9 cellular contexts compared by ENCODE assay signal in the genomic region with DNA sequence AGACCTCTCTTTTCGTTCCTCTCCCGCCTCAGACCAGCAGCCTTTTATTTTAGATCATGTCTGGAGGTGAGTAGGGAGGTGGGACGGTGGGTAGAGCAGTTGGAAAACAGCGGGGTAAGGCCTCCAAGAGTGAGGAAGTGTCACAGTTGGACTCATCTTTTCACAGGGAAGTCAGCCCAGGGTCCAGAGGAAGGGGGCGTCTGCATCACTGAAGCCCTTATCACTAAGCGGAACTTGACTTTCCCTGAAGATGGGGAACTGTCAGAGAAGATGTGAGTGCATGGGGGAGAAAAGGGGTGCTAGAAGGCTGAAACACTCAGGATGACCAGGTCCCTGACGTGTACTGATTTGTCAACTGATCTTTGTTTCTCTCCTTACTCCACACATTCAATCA. TPM values are rescaled to one million over a fixed set of nuclear protein-coding genes. Genes with fewer than 3 reads are reported as not detected.
DNase-seq lines count a peak whose midpoint lies in the region; ATAC-seq, FAIRE-seq and TF ChIP-seq lines count a peak whose summit lies in the region.
"Had no signal": no experiment of that assay in that cellular context is flagged by ENCODE, and none has a peak within 500 bp of the region (broad histone marks: within the 10 kb centered on the region; RNA-seq: fewer than 3 reads in every experiment).

No MANE protein-coding gene starts in this region.

- intact Hi-C loops in CD14-positive monocyte (cut with micrococcal nuclease): no loop called here
- intact Hi-C loops in lower lobe of right lung (cut with DNase I): no loop called here

- H3K27ac ChIP-seq in brain microvascular endothelial cell (no peak overlapping the region), lower lobe of right lung (peak overlapping the region; percentile 82), urinary bladder (ENCODE audit: low read depth) (no peak overlapping the region)

- peaks cover 22 to 37% of the 10 kb centered on the region in 2 donors for H3K36me3 Mint-ChIP-seq in CD14-positive monocyte

- DNase-seq in CD14-positive monocyte (ENCODE audit: low spot score) (no peak), KBM-7 (peak; percentile 58), brain microvascular endothelial cell (no peak), lower lobe of right lung (no peak), HTR-8/SVneo (ENCODE audit: insufficient read length, low spot score) (no peak)
- DNase-seq in activated CD4-positive, CD25-positive, alpha-beta regulatory T cell (lab: John Stamatoyannopoulos, UW): no peak

- H3K4me3 ChIP-seq in brain microvascular endothelial cell (ENCODE audit: low read depth, low read length) (peak overlapping the region; percentile 95), lower lobe of right lung (peak overlapping the region; percentile 86), urinary bladder (ENCODE audit: low read depth, low read length) (peak overlapping the region; percentile 51)

- peaks cover 13% of the 10 kb centered on the region for H3K36me3 ChIP-seq in brain microvascular endothelial cell (replicated peaks)
- H3K36me3 ChIP-seq in lower lobe of right lung: peaks cover 36% of the 10 kb centered on the region
- peaks cover 3% of the 10 kb centered on the region for H3K36me3 ChIP-seq in urinary bladder (ENCODE audit: insufficient read depth)

- peaks cover 46% of the 10 kb centered on the region for H3K4me1 Mint-ChIP-seq in CD14-positive monocyte

- peaks cover 30% of the 10 kb centered on the region for H3K4me1 ChIP-seq in lower lobe of right lung
- no peaks in the 10 kb centered on the region for H3K4me1 ChIP-seq in urinary bladder (ENCODE audit: insufficient read depth)

- WGBS in urinary bladder: 8% methylated on average over 7 of the region's 7 CpGs

- TF ChIP-seq CTCF in CD14-positive monocyte (IDR thresholded peaks at IDR 0.05) (no peak), brain microvascular endothelial cell (IDR thresholded peaks at IDR 0.05; ENCODE audit: low read depth, low read length, missing control alignments) (no peak), lower lobe of right lung (IDR thresholded peaks at IDR 0.05) (no peak)

- peaks cover 0 to 1% (median 0%) of the 10 kb centered on the region in 7 donors for H3K9me3 Mint-ChIP-seq in CD14-positive monocyte

- H3K4me3 Mint-ChIP-seq in CD14-positive monocyte: peak overlapping the region; percentile 94

- H3K27me3 Mint-ChIP-seq in CD14-positive monocyte (ENCODE audit: low read depth in 3 of 3): no peaks in the 10 kb centered on the region

- no peak for FAIRE-seq in HTR-8/SVneo (lab: Jason Lieb, UNC)
- FAIRE-seq: islet of Langerhans had no signal

- ATAC-seq in lower lobe of right lung (peak; percentile 32 to 40), HG02588 (IDR thresholded peaks at IDR 0.05; ENCODE audit: unreplicated experiment) (no peak)

- peak overlapping the region; percentile 92 to 99 (median 97) for H3K27ac Mint-ChIP-seq in CD14-positive monocyte

- H3K9me3 ChIP-seq in lower lobe of right lung: no peaks in the 10 kb centered on the region

- H3K27me3 ChIP-seq in brain microvascular endothelial cell (replicated peaks) (no peaks in the 10 kb centered on the region), lower lobe of right lung (ENCODE audit: low read depth) (no peaks in the 10 kb centered on the region)

- in situ Hi-C loops in KBM-7 (cut with MboI; ENCODE audit: low pct_unique_long_range_greater_than_20kb, low sequenced_read_pairs) (loop anchor here (25.0 kb wide), 1 partner anchor 130 kb away; a partner anchor contains a TSS), brain microvascular endothelial cell (cut with HindIII; ENCODE audit: low pct_ligation_motif_present, low sequenced_read_pairs) (no loop called here)

RNA-seq across cellular contexts. Expression of a gene that starts 0.5 kb away (rescaled TPM):
- polyA plus RNA-seq in CD14-positive monocyte (under 1 TPM; 0.12 to 0.22 TPM), urinary bladder (0.30 TPM)
- total RNA-seq in lower lobe of right lung (11.6 TPM), urinary bladder (not detected)

RNA-seq across cellular contexts. Expression of a gene that starts 0.6 kb away (rescaled TPM):
- polyA plus RNA-seq in CD14-positive monocyte (10 to 100 TPM; 32.6 to 32.7 TPM), urinary bladder (80.9 TPM)
- total RNA-seq in lower lobe of right lung (33.2 TPM), urinary bladder (8.5 TPM)

RNA-seq across cellular contexts. Expression of a gene that starts 9.1 kb away (rescaled TPM):
- polyA plus RNA-seq in CD14-positive monocyte (10 to 100 TPM; 13.2 to 14.5 TPM), urinary bladder (41.0 TPM)
- total RNA-seq in lower lobe of right lung (30.9 TPM), urinary bladder (27.4 TPM)

RNA-seq across cellular contexts. Expression of a gene that starts 10.3 kb away (rescaled TPM):
- 1 to 10 TPM; 1.6 TPM for polyA plus RNA-seq in CD14-positive monocyte
- 15.0 TPM for total RNA-seq in lower lobe of right lung
- 7.8 TPM for total RNA-seq in urinary bladder
- 9.6 TPM for polyA plus RNA-seq in urinary bladder

RNA-seq across cellular contexts. Expression of a gene that starts 19.0 kb away (rescaled TPM):
- polyA plus RNA-seq in CD14-positive monocyte: under 1 TPM in 1 of 2 donors, not detected in 1; 0.06 TPM
- total RNA-seq in lower lobe of right lung: 4.7 TPM
- total RNA-seq in urinary bladder: 2.2 TPM
- polyA plus RNA-seq in urinary bladder: 2.3 TPM

Comparison
In these comparisons a context has a peak if more than half of its experiments do, and no peak if none do; other contexts are left out.
1. RNA of a gene that starts 0.5 kb away (total RNA-seq): 11.6 TPM in lower lobe of right lung (single experiment); not detected in urinary bladder (single experiment); every median in the first group is over 10 times any median in the second.
2. Peak in every context shown above with its lines, with median percentiles within 50 percentile points of each other: H3K4me3 ChIP-seq.